ENCODE assay signal across 23 cellular contexts in genomic region chr13:112714366-112714765, GRCh38. TPM values are rescaled to one million over a fixed set of nuclear protein-coding genes. Genes with fewer than 3 reads are reported as not detected.
DNase-seq lines count a peak whose midpoint lies in the region; ATAC-seq, FAIRE-seq and TF ChIP-seq lines count a peak whose summit lies in the region.
"Had no signal": no experiment of that assay in that cellular context is flagged by ENCODE, and none has a peak within 500 bp of the region (broad histone marks: within the 10 kb centered on the region; RNA-seq: fewer than 3 reads in every experiment).

No MANE protein-coding gene starts in this region.

- peak overlapping the region; percentile 30 for H2BK12ac ChIP-seq in neuronal stem cell (ENCODE audit: low read length)

- TF ChIP-seq CTCF in left ventricle myocardium inferior (IDR thresholded peaks at IDR 0.05; ENCODE audit: borderline replicate concordance) (no peak), endothelial cell (IDR thresholded peaks at IDR 0.05; ENCODE audit: unreplicated experiment) (no peak)

- no CpG with 5 or more reads among the region's 14 CpGs for WGBS in neuronal stem cell (ENCODE audit: extremely low coverage in 2 of 2, insufficient read length in 2 of 2, insufficient replicate concordance in 1 of 2), 2 donors

- H3K27ac ChIP-seq in left ventricle myocardium inferior (replicated peaks): peak overlapping the region; percentile 96
- H3K27ac ChIP-seq in neuronal stem cell (replicated peaks; ENCODE audit: low read length): no peak overlapping the region
- H3K27ac ChIP-seq: coronary artery, prostate gland, skin epidermis had no signal

- H3K27me3 Mint-ChIP-seq in endothelial cell (ENCODE audit: unreplicated experiment): peaks cover 6% of the 10 kb centered on the region
- H3K27me3 Mint-ChIP-seq: activated naive CD8-positive, alpha-beta T cell; naive thymus-derived CD4-positive, alpha-beta T cell had no signal

- no peak overlapping the region for H3K4me2 ChIP-seq in neuronal stem cell (ENCODE audit: insufficient read depth, low read length, poor library complexity, severe bottlenecking)

- H2AFZ ChIP-seq in neuronal stem cell (ENCODE audit: low read length): no peak overlapping the region

- DNase-seq in left ventricle myocardium inferior: no peak
- DNase-seq in left ventricle myocardium superior: no peak
- no peak for DNase-seq in endothelial cell (ENCODE audit: low spot score)
- DNase-seq in neuronal stem cell (ENCODE audit: low spot score): no peak
- no peak for DNase-seq in urothelium cell line (ENCODE audit: low spot score)
- no peak for DNase-seq in medulla oblongata (ENCODE audit: extremely low spot score)
- DNase-seq in SW480 (ENCODE audit: low spot score): no peak
- no peak for DNase-seq in activated CD4-positive, alpha-beta T cell treated with anti-CD3 and anti-CD28 coated beads for 4 hours
- DNase-seq: activated CD8-positive, alpha-beta T cell treated with anti-CD3 and anti-CD28 coated beads, Interleukin-2, amount 10 ng/mL, durations not matched to agents 7 days and 5 days; activated T-cell treated with anti-CD3 and anti-CD28 coated beads, Interleukin-2, amount 50 U/mL, for 4 hours; mesenchymal stem cell; naive thymus-derived CD4-positive, alpha-beta T cell; NCI-H146; NCI-H2171 treated with DMSO at 0.1 percent for 48 hours; NCI-H526 treated with DMSO at 0.1 percent for 48 hours; stimulated activated CD4-positive, alpha-beta T cell treated with anti-CD3 and anti-CD28 coated beads, Interleukin-2, amount 100 ng/mL, for 48 hours had no signal

- H3K9me3 ChIP-seq in left ventricle myocardium inferior (replicated peaks) (peaks cover 11% of the 10 kb centered on the region), neuronal stem cell (replicated peaks in 1 of 2; ENCODE audit: control insufficient read depth in 2 of 2, insufficient read depth in 1 of 2, low read depth in 1 of 2, low read length in 2 of 2) (peaks cover 10 to 12% of the 10 kb centered on the region in 2 donors)
- H3K9me3 ChIP-seq: prostate gland had no signal

- H2BK120ac ChIP-seq in neuronal stem cell (ENCODE audit: low read depth, low read length): no peak overlapping the region

- FAIRE-seq in urothelium cell line (lab: Jason Lieb, UNC): peak; percentile 65
- FAIRE-seq: endometrium had no signal

- ATAC-seq in left ventricle myocardium superior: no peak
- ATAC-seq: activated CD8-positive, alpha-beta T cell treated with anti-CD3 and anti-CD28 coated beads, Interleukin-2, amount 10 ng/mL, durations not matched to agents 7 days and 5 days; activated T-cell treated with anti-CD3 and anti-CD28 coated beads, Interleukin-2, amount 50 U/mL, for 4 hours; heart left ventricle; naive thymus-derived CD4-positive, alpha-beta T cell had no signal

- H3K4me1 ChIP-seq in left ventricle myocardium inferior: peaks cover 62% of the 10 kb centered on the region
- H3K4me1 ChIP-seq in neuronal stem cell (ENCODE audit: control insufficient read depth in 2 of 2, insufficient read depth in 1 of 2, low read depth in 1 of 2, low read length in 2 of 2): peaks cover 19 to 42% of the 10 kb centered on the region in 2 donors
- H3K4me1 ChIP-seq: prostate gland had no signal

- no peak overlapping the region for H3K14ac ChIP-seq in neuronal stem cell (ENCODE audit: low read length)

- H3K4me3 ChIP-seq in left ventricle myocardium inferior (no peak overlapping the region), neuronal stem cell (ENCODE audit: low read length in 2 of 2) (no peak overlapping the region)
- H3K4me3 ChIP-seq: coronary artery, heart left ventricle, prostate gland, skin epidermis had no signal

- H2AK5ac ChIP-seq in neuronal stem cell (ENCODE audit: low read depth, low read length): peak overlapping the region; percentile 90

- peak overlapping the region; percentile 49 for H3K4me3 Mint-ChIP-seq in endothelial cell (ENCODE audit: unreplicated experiment)
- H3K4me3 Mint-ChIP-seq: activated CD8-positive, alpha-beta T cell treated with anti-CD3 and anti-CD28 coated beads, Interleukin-2, amount 10 ng/mL, durations not matched to agents 7 days and 5 days; activated naive CD8-positive, alpha-beta T cell; activated T-cell treated with anti-CD3 and anti-CD28 coated beads, Interleukin-2, amount 50 U/mL, for 4 hours; HFFc6; naive thymus-derived CD4-positive, alpha-beta T cell had no signal

- H3K27ac Mint-ChIP-seq in endothelial cell (ENCODE audit: unreplicated experiment): peak overlapping the region; percentile 68
- H3K27ac Mint-ChIP-seq: activated CD8-positive, alpha-beta T cell treated with anti-CD3 and anti-CD28 coated beads, Interleukin-2, amount 10 ng/mL, durations not matched to agents 7 days and 5 days; activated naive CD8-positive, alpha-beta T cell; HFFc6 had no signal

- H4K8ac ChIP-seq in neuronal stem cell (ENCODE audit: low read depth, low read length): no peak overlapping the region

- peaks cover 66% of the 10 kb centered on the region for H3K4me1 Mint-ChIP-seq in endothelial cell (ENCODE audit: unreplicated experiment)

- intact Hi-C loops in left ventricle myocardium inferior (cut with micrococcal nuclease) (no loop called here), left ventricle myocardium superior (cut with micrococcal nuclease) (no loop called here)

- H3K36me3 ChIP-seq in left ventricle myocardium inferior (peaks cover 8% of the 10 kb centered on the region), neuronal stem cell (replicated peaks in 1 of 2; ENCODE audit: control insufficient read depth in 2 of 2, insufficient read depth in 2 of 2, low read length in 2 of 2) (peaks cover 0 to 5% of the 10 kb centered on the region in 2 donors)
- H3K36me3 ChIP-seq: prostate gland had no signal

- no peaks in the 10 kb centered on the region for H3K9me3 Mint-ChIP-seq in endothelial cell (ENCODE audit: unreplicated experiment)
- H3K9me3 Mint-ChIP-seq: activated T-cell treated with anti-CD3 and anti-CD28 coated beads, Interleukin-2, amount 50 U/mL, for 4 hours had no signal

- peaks cover 9% of the 10 kb centered on the region for H3K79me1 ChIP-seq in neuronal stem cell (ENCODE audit: low read depth, low read length)

- no peak overlapping the region for H3K4ac ChIP-seq in neuronal stem cell (ENCODE audit: low read length)

- H3K18ac ChIP-seq in neuronal stem cell (ENCODE audit: low read length): peak overlapping the region; percentile 53

- H3K23ac ChIP-seq in neuronal stem cell (ENCODE audit: low read depth, low read length, poor library complexity): no peak overlapping the region

- peak overlapping the region; percentile 46 for H4K91ac ChIP-seq in neuronal stem cell (ENCODE audit: low read depth, low read length, poor library complexity)

- peaks cover 18% of the 10 kb centered on the region for H3K36me3 Mint-ChIP-seq in endothelial cell (ENCODE audit: low read depth, unreplicated experiment)

- no peaks in the 10 kb centered on the region for H3K27me3 ChIP-seq in left ventricle myocardium inferior (ENCODE audit: low read depth)
- no peaks in the 10 kb centered on the region for H3K27me3 ChIP-seq in neuronal stem cell (ENCODE audit: control insufficient read depth in 3 of 3, insufficient read depth in 3 of 3, low read depth in 1 of 3, low read length in 3 of 3)
- H3K27me3 ChIP-seq: heart left ventricle had no signal

- peak overlapping the region; percentile 68 for H2BK15ac ChIP-seq in neuronal stem cell (ENCODE audit: low read length)

- no peak overlapping the region for H2BK5ac ChIP-seq in neuronal stem cell (ENCODE audit: low read length)

- H3K9ac ChIP-seq in neuronal stem cell (ENCODE audit: low read depth, low read length, poor library complexity): no peak overlapping the region

RNA-seq across cellular contexts. Expression of gene ATP11A, which starts 24.5 kb away (rescaled TPM):
- total RNA-seq in left ventricle myocardium inferior: 106 TPM
- 102 TPM for total RNA-seq in left ventricle myocardium superior
- total RNA-seq in endothelial cell (ENCODE audit: unreplicated experiment): 211 TPM
- polyA plus RNA-seq in neuronal stem cell (2013, experiment 1 of 2): 22.9 TPM
- 23.4 TPM for polyA plus RNA-seq in neuronal stem cell (2013, experiment 2 of 2)
